17 cellular contexts compared by ENCODE assay signal in genomic region chr9:722388-722980, GRCh38.
DNase-seq lines count a peak whose midpoint lies in the region; ATAC-seq and TF ChIP-seq lines count a peak whose summit lies in the region.
"Had no signal": no experiment of that assay in that cellular context is flagged by ENCODE, and none has a peak within 500 bp of the region (broad histone marks: within the 10 kb centered on the region; RNA-seq: fewer than 3 reads in every experiment).

No MANE protein-coding gene starts in this region.

- H3K27me3 ChIP-seq in right cardiac atrium (ENCODE audit: control insufficient read depth, insufficient read depth) (no peaks in the 10 kb centered on the region), heart right ventricle (no peaks in the 10 kb centered on the region), dorsolateral prefrontal cortex (no peaks in the 10 kb centered on the region), aorta (ENCODE audit: control insufficient read depth in 1 of 2, insufficient read depth in 2 of 2, low read length in 1 of 2) (no peaks in the 10 kb centered on the region)
- H3K27me3 ChIP-seq: BLaER1 treated with 17β-estradiol and CSF1 and Interleukin-3, amounts not matched to agents 10 nM and 100 nM had no signal

- H3K9me3 ChIP-seq in right cardiac atrium (ENCODE audit: control insufficient read depth, low read length) (no peaks in the 10 kb centered on the region), heart right ventricle (no peaks in the 10 kb centered on the region), aorta (ENCODE audit: control insufficient read depth, low read length) (no peaks in the 10 kb centered on the region)
- H3K9me3 ChIP-seq: BLaER1 treated with 17β-estradiol and CSF1 and Interleukin-3, amounts not matched to agents 10 nM and 100 nM had no signal

- H3K27ac Mint-ChIP-seq in progenitor cell of endocrine pancreas, result peak overlapping the region; percentile 94
- H3K27ac Mint-ChIP-seq in T-helper 2 cell treated with Interferon-gamma antibody and Interleukin-4, amounts not matched to agents 5 μg/mL and 100 μg/mL, for 36 hours, result no peak overlapping the region

- H3K36me3 ChIP-seq in heart right ventricle (peaks cover 0 to 27% (median 0%) of the 10 kb centered on the region in 9 donors), aorta (ENCODE audit: control insufficient read depth in 1 of 2, insufficient read depth in 2 of 2, low read length in 1 of 2) (peaks cover 0 to 2% of the 10 kb centered on the region in 2 donors)

- DNase-seq in right cardiac atrium (no peak), heart right ventricle (no peak), dorsolateral prefrontal cortex (no peak), progenitor cell of endocrine pancreas (ENCODE audit: low spot score, unreplicated experiment) (no peak), aorta (no peak), SIG-M5 (lab: John Stamatoyannopoulos, UW) (no peak)
- no peak for DNase-seq in activated CD4-positive, alpha-beta T cell treated with anti-CD3 and anti-CD28 coated beads for 4 hours
- no peak for DNase-seq in T-helper 2 cell treated with Interferon-gamma antibody and Interleukin-4, amounts not matched to agents 5 μg/mL and 100 μg/mL, for 36 hours (ENCODE audit: low spot score)
- DNase-seq: GDM1, HCEC 1CT, MV-4-11, NCI-H1417, NCI-H2029 treated with DMSO at 0.1 percent for 48 hours, NCI-H524, PC-9 had no signal

- H3K36me3 Mint-ChIP-seq in progenitor cell of endocrine pancreas (ENCODE audit: insufficient read depth), result peaks cover 6% of the 10 kb centered on the region
- peaks cover 2% of the 10 kb centered on the region for H3K36me3 Mint-ChIP-seq in T-helper 2 cell treated with Interferon-gamma antibody and Interleukin-4, amounts not matched to agents 5 μg/mL and 100 μg/mL, for 36 hours (ENCODE audit: low read depth)

- H3K4me3 ChIP-seq in right cardiac atrium (ENCODE audit: low read length) (no peak overlapping the region), heart right ventricle (no peak overlapping the region), dorsolateral prefrontal cortex (no peak overlapping the region), aorta (ENCODE audit: low read length in 2 of 2) (peak overlapping the region in 1 of 2 donors; percentile 41)
- H3K4me3 ChIP-seq: BLaER1 treated with 17β-estradiol and CSF1 and Interleukin-3, amounts not matched to agents 10 nM and 100 nM; GM12878; PC-9 had no signal

- TF ChIP-seq CTCF in heart right ventricle (IDR thresholded peaks at IDR 0.05) (no peak), dorsolateral prefrontal cortex (IDR thresholded peaks at IDR 0.05 in 54 of 56, conservative IDR thresholded peaks at IDR 0.05 in 2 of 56; ENCODE audit: low read depth in 1 of 56, partially characterized antibody in 56 of 56) (no peak), progenitor cell of endocrine pancreas (IDR thresholded peaks at IDR 0.05; ENCODE audit: unreplicated experiment) (no peak)

- intact Hi-C loops in right cardiac atrium (cut with DNase I), result no loop called here
- intact Hi-C loops in heart right ventricle (cut with DNase I), result no loop called here
- intact Hi-C loops in dorsolateral prefrontal cortex (cut with DNase I), result no loop called here
- intact Hi-C loops in aorta (cut with DNase I), result no loop called here

- peaks cover 3% of the 10 kb centered on the region for H3K9me3 Mint-ChIP-seq in progenitor cell of endocrine pancreas (ENCODE audit: low read depth)
- no peaks in the 10 kb centered on the region for H3K9me3 Mint-ChIP-seq in T-helper 2 cell treated with Interferon-gamma antibody and Interleukin-4, amounts not matched to agents 5 μg/mL and 100 μg/mL, for 36 hours

- H3K4me3 Mint-ChIP-seq in progenitor cell of endocrine pancreas (ENCODE audit: low read depth), result no peak overlapping the region
- no peak overlapping the region for H3K4me3 Mint-ChIP-seq in T-helper 2 cell treated with Interferon-gamma antibody and Interleukin-4, amounts not matched to agents 5 μg/mL and 100 μg/mL, for 36 hours

- H3K4me1 Mint-ChIP-seq in progenitor cell of endocrine pancreas (ENCODE audit: low read depth), result peaks cover 49% of the 10 kb centered on the region
- peaks cover 2% of the 10 kb centered on the region for H3K4me1 Mint-ChIP-seq in T-helper 2 cell treated with Interferon-gamma antibody and Interleukin-4, amounts not matched to agents 5 μg/mL and 100 μg/mL, for 36 hours (ENCODE audit: low read depth)

- ATAC-seq in right cardiac atrium (no peak), heart right ventricle (no peak), aorta (ENCODE audit: low FRiP score) (no peak)
- ATAC-seq: GM12878 had no signal

- no peaks in the 10 kb centered on the region for H3K27me3 Mint-ChIP-seq in progenitor cell of endocrine pancreas
- no peaks in the 10 kb centered on the region for H3K27me3 Mint-ChIP-seq in T-helper 2 cell treated with Interferon-gamma antibody and Interleukin-4, amounts not matched to agents 5 μg/mL and 100 μg/mL, for 36 hours (ENCODE audit: low read depth)

- H3K27ac ChIP-seq in right cardiac atrium (ENCODE audit: low read length) (peak overlapping the region; percentile 28), heart right ventricle (peak overlapping the region in 3 of 10 donors; percentile 9 to 18 (median 11)), dorsolateral prefrontal cortex (peak overlapping the region in 52 of 59 donors; percentile 1 to 96 (median 58)), aorta (ENCODE audit: low read depth in 1 of 2, low read length in 2 of 2) (peak overlapping the region; percentile 51 to 84)
- H3K27ac ChIP-seq: BLaER1 treated with 17β-estradiol and CSF1 and Interleukin-3, amounts not matched to agents 10 nM and 100 nM; PC-9 had no signal

- H3K4me1 ChIP-seq in right cardiac atrium (ENCODE audit: control insufficient read depth, insufficient read depth, low read length) (no peaks in the 10 kb centered on the region), heart right ventricle (peaks cover 0 to 67% (median 31%) of the 10 kb centered on the region in 9 donors), aorta (ENCODE audit: control insufficient read depth in 1 of 2, insufficient read depth in 2 of 2, low read length in 2 of 2) (peaks cover 9 to 19% of the 10 kb centered on the region in 2 donors)

- WGBS in right cardiac atrium, result 86% methylated on average over 7 of the region's 7 CpGs
- 82% methylated on average over 7 of the region's 7 CpGs for WGBS in heart right ventricle, 2 donors
- WGBS in aorta, 2 donors, result 33 to 36% methylated on average over 7 of the region's 7 CpGs
